18 cellular contexts compared by ENCODE assay signal in genomic region chr10:113612154-113612553, GRCh38. TPM values are rescaled to one million over a fixed set of nuclear protein-coding genes. Genes with fewer than 3 reads are reported as not detected.
"Had no signal": no experiment of that assay in that cellular context is flagged by ENCODE, and none has a peak within 500 bp of the region (broad histone marks: within the 10 kb centered on the region; RNA-seq: fewer than 3 reads in every experiment).

No MANE protein-coding gene starts in this region.

- H3K9me3 ChIP-seq: SJCRH30, tibial nerve had no signal

- H3K4me1 ChIP-seq: SJCRH30, tibial nerve had no signal

- H3K27ac ChIP-seq: SJCRH30, tibial nerve had no signal

- H3K4me3 Mint-ChIP-seq: activated naive CD8-positive, alpha-beta T cell treated with anti-CD3 and anti-CD28 coated beads for 36 hours; activated T-cell treated with anti-CD3 and anti-CD28 coated beads, Interleukin-2, amount 50 U/mL, for 4 hours; natural killer cell; T-helper 2 cell treated with Interferon-gamma antibody and Interleukin-4, amounts not matched to agents 5 μg/mL and 100 μg/mL, for 36 hours had no signal

- ATAC-seq: activated T-cell treated with anti-CD3 and anti-CD28 coated beads, Interleukin-2, amount 50 U/mL, for 4 hours; natural killer cell had no signal

- H3K4me1 Mint-ChIP-seq: activated naive CD8-positive, alpha-beta T cell treated with anti-CD3 and anti-CD28 coated beads for 36 hours; natural killer cell had no signal

- H3K36me3 ChIP-seq: SJCRH30, tibial nerve had no signal

- H3K36me3 Mint-ChIP-seq: activated naive CD8-positive, alpha-beta T cell treated with anti-CD3 and anti-CD28 coated beads for 36 hours; natural killer cell had no signal

- H3K27ac Mint-ChIP-seq: activated naive CD8-positive, alpha-beta T cell treated with anti-CD3 and anti-CD28 coated beads for 36 hours; natural killer cell; T-helper 2 cell treated with Interferon-gamma antibody and Interleukin-4, amounts not matched to agents 5 μg/mL and 100 μg/mL, for 36 hours had no signal

- H3K4me3 ChIP-seq: SJCRH30, tibial nerve had no signal

- H3K9me3 Mint-ChIP-seq: activated naive CD8-positive, alpha-beta T cell treated with anti-CD3 and anti-CD28 coated beads for 36 hours; activated T-cell treated with anti-CD3 and anti-CD28 coated beads, Interleukin-2, amount 50 U/mL, for 4 hours; natural killer cell; T-helper 2 cell treated with Interferon-gamma antibody and Interleukin-4, amounts not matched to agents 5 μg/mL and 100 μg/mL, for 36 hours had no signal

- DNase-seq: activated CD4-positive, alpha-beta T cell treated with anti-CD3 and anti-CD28 coated beads, Interleukin-2, amount 50 U/mL, for 48 hours; activated gamma-delta T cell; activated naive CD8-positive, alpha-beta T cell treated with anti-CD3 and anti-CD28 coated beads for 36 hours; activated T-cell treated with anti-CD3 and anti-CD28 coated beads, Interleukin-2, amount 50 U/mL, for 4 hours; aorta; cortex of kidney; effector CD8-positive, alpha-beta T cell; mammary epithelial cell; natural killer cell; occipital lobe; retina; SJCRH30; small intestine had no signal

- FAIRE-seq: frontal cortex, small intestine had no signal

RNA-seq across cellular contexts. Expression of gene NRAP, which starts 51.7 kb away (rescaled TPM):
- total RNA-seq: activated naive CD8-positive, alpha-beta T cell treated with anti-CD3 and anti-CD28 coated beads for 36 hours; activated T-cell treated with anti-CD3 and anti-CD28 coated beads, Interleukin-2, amount 50 U/mL, for 4 hours; aorta; fibroblast of lung; frontal cortex; mammary epithelial cell; mucosa of gallbladder; natural killer cell; SJCRH30 had no signal

RNA-seq across cellular contexts. Expression of gene HABP2, which starts 59.3 kb away (rescaled TPM):
- total RNA-seq: activated naive CD8-positive, alpha-beta T cell treated with anti-CD3 and anti-CD28 coated beads for 36 hours; aorta; fibroblast of lung; frontal cortex; mammary epithelial cell; natural killer cell; SJCRH30; tibial nerve had no signal
